Comparison of ENCODE assay signal across 8 cellular contexts in the genomic region with DNA sequence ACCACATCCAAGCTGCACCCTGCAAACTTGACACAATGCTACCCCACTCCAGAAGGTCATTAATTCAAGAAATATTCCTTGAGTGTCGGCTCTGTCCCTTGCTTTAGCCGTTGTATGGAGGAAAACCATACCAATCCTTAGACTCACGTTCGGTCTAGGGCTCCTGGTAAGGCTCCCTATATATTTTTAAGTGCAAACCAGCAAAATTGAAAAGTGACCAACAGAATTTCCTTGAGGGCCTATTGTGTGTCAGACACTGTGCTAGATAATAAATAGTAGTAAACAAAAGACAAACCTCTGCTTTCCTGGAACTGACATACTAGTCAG. TPM values are rescaled to one million over a fixed set of nuclear protein-coding genes. Genes with fewer than 3 reads are reported as not detected.
DNase-seq lines count a peak whose midpoint lies in the region; ATAC-seq, FAIRE-seq and TF ChIP-seq lines count a peak whose summit lies in the region.

No MANE protein-coding gene starts in this region.

- no peaks in the 10 kb centered on the region for H3K36me3 Mint-ChIP-seq in activated CD4-positive, alpha-beta T cell treated with anti-CD3 and anti-CD28 coated beads, Interleukin-2, amount 10 ng/mL, durations not matched to agents 24 days and 14 days (ENCODE audit: low read depth)
- no peaks in the 10 kb centered on the region for H3K36me3 Mint-ChIP-seq in activated naive CD8-positive, alpha-beta T cell treated with anti-CD3 and anti-CD28 coated beads for 36 hours

- WGBS in suprapubic skin, result 14% methylated on average over 4 of the region's 4 CpGs

- TF ChIP-seq POLR2A in suprapubic skin (IDR thresholded peaks at IDR 0.05), result no peak

- no peak for TF ChIP-seq EP300 in suprapubic skin (IDR thresholded peaks at IDR 0.05)

- H3K36me3 ChIP-seq in keratinocyte (ENCODE audit: control insufficient read depth in 2 of 2, extremely low read depth in 1 of 2, insufficient read depth in 2 of 2, low read length in 2 of 2) (no peaks in the 10 kb centered on the region), suprapubic skin (no peaks in the 10 kb centered on the region)

- H2AFZ ChIP-seq in keratinocyte (ENCODE audit: control insufficient read depth, low read length), result peak overlapping the region; percentile 91

- H3K27me3 ChIP-seq in keratinocyte (ENCODE audit: control insufficient read depth, extremely low read depth, insufficient read depth, low read length) (no peaks in the 10 kb centered on the region), suprapubic skin (no peaks in the 10 kb centered on the region)

- peaks cover 19% of the 10 kb centered on the region for H3K4me1 ChIP-seq in keratinocyte (ENCODE audit: control insufficient read depth, extremely low read depth, insufficient read depth, low read length)
- H3K4me1 ChIP-seq in suprapubic skin, result peaks cover 49% of the 10 kb centered on the region

- DNase-seq in activated CD4-positive, alpha-beta T cell treated with anti-CD3 and anti-CD28 coated beads, Interleukin-2, amount 10 ng/mL, durations not matched to agents 24 days and 14 days, result no peak
- no peak for DNase-seq in activated CD4-positive, alpha-beta T cell treated with anti-CD3 and anti-CD28 coated beads, Interleukin-2, amount 50 U/mL, for 48 hours
- DNase-seq in activated naive CD8-positive, alpha-beta T cell treated with anti-CD3 and anti-CD28 coated beads for 36 hours, result no peak
- DNase-seq in keratinocyte (ENCODE audit: low read depth, low spot score) (no peak), suprapubic skin (ENCODE audit: low spot score in 2 of 2) (no peak), germinal center (ENCODE audit: low spot score) (no peak), GDM1 (lab: John Stamatoyannopoulos, UW) (no peak)

- no peaks in the 10 kb centered on the region for H4K20me1 ChIP-seq in keratinocyte (ENCODE audit: control insufficient read depth, extremely low read depth, insufficient read depth, low read length)

- dilution Hi-C loops in keratinocyte (cut with MboI; ENCODE audit: extremely low pct_ligation_motif_present, low sequenced_read_pairs), result no loop called here

- H3K4me3 Mint-ChIP-seq in activated CD4-positive, alpha-beta T cell treated with anti-CD3 and anti-CD28 coated beads, Interleukin-2, amount 10 ng/mL, durations not matched to agents 24 days and 14 days, result peak overlapping the region; percentile 85
- H3K4me3 Mint-ChIP-seq in activated naive CD8-positive, alpha-beta T cell treated with anti-CD3 and anti-CD28 coated beads for 36 hours, result peak overlapping the region; percentile 80

- H3K4me2 ChIP-seq in keratinocyte (ENCODE audit: control insufficient read depth, extremely low read depth, insufficient read depth, low read depth, low read length), result peak overlapping the region; percentile 89

- H3K27ac ChIP-seq in keratinocyte (ENCODE audit: control insufficient read depth, insufficient read depth, low read length) (peak overlapping the region; percentile 50), suprapubic skin (peak overlapping the region; percentile 95)

- no peak for ATAC-seq in HG02678 (IDR thresholded peaks at IDR 0.05; ENCODE audit: unreplicated experiment)

- H3K4me3 ChIP-seq in keratinocyte (ENCODE audit: control insufficient read depth in 2 of 3, extremely low read depth in 1 of 3, insufficient read depth in 2 of 3, low read depth in 1 of 3, low read length in 3 of 3) (peak overlapping the region; percentile 64 to 93 (median 69)), suprapubic skin (peak overlapping the region; percentile 89)

- peak; percentile 58 for FAIRE-seq in keratinocyte (lab: Jason Lieb, UNC)

- intact Hi-C loops in activated CD4-positive, alpha-beta T cell treated with anti-CD3 and anti-CD28 coated beads, Interleukin-2, amount 10 ng/mL, durations not matched to agents 24 days and 14 days (cut with micrococcal nuclease), result no loop called here

- peaks cover 12% of the 10 kb centered on the region for H3K79me2 ChIP-seq in keratinocyte (ENCODE audit: control insufficient read depth, insufficient read depth, low read length)

- H3K9me3 Mint-ChIP-seq in activated CD4-positive, alpha-beta T cell treated with anti-CD3 and anti-CD28 coated beads, Interleukin-2, amount 10 ng/mL, durations not matched to agents 24 days and 14 days, result no peaks in the 10 kb centered on the region
- no peaks in the 10 kb centered on the region for H3K9me3 Mint-ChIP-seq in activated naive CD8-positive, alpha-beta T cell treated with anti-CD3 and anti-CD28 coated beads for 36 hours

- TF ChIP-seq CTCF in keratinocyte (optimal IDR thresholded peaks at IDR 0.05 in 1 of 3, IDR thresholded peaks at IDR 0.05 in 1 of 3, conservative IDR thresholded peaks at IDR 0.05 in 1 of 3; ENCODE audit: extremely low read depth in 1 of 3, insufficient read depth in 2 of 3, low read length in 3 of 3) (no peak), suprapubic skin (IDR thresholded peaks at IDR 0.05) (no peak)

- H3K9me3 ChIP-seq in keratinocyte (ENCODE audit: control insufficient read depth, low read depth, low read length), result no peaks in the 10 kb centered on the region
- H3K9me3 ChIP-seq in suprapubic skin, result no peaks in the 10 kb centered on the region

- H3K4me1 Mint-ChIP-seq in activated CD4-positive, alpha-beta T cell treated with anti-CD3 and anti-CD28 coated beads, Interleukin-2, amount 10 ng/mL, durations not matched to agents 24 days and 14 days, result peaks cover 16% of the 10 kb centered on the region
- peaks cover 32% of the 10 kb centered on the region for H3K4me1 Mint-ChIP-seq in activated naive CD8-positive, alpha-beta T cell treated with anti-CD3 and anti-CD28 coated beads for 36 hours

- H3K27ac Mint-ChIP-seq in activated CD4-positive, alpha-beta T cell treated with anti-CD3 and anti-CD28 coated beads, Interleukin-2, amount 10 ng/mL, durations not matched to agents 24 days and 14 days, result peak overlapping the region; percentile 71
- H3K27ac Mint-ChIP-seq in activated naive CD8-positive, alpha-beta T cell treated with anti-CD3 and anti-CD28 coated beads for 36 hours, result peak overlapping the region; percentile 81

- no peaks in the 10 kb centered on the region for H3K27me3 Mint-ChIP-seq in activated CD4-positive, alpha-beta T cell treated with anti-CD3 and anti-CD28 coated beads, Interleukin-2, amount 10 ng/mL, durations not matched to agents 24 days and 14 days
- H3K27me3 Mint-ChIP-seq in activated naive CD8-positive, alpha-beta T cell treated with anti-CD3 and anti-CD28 coated beads for 36 hours, result no peaks in the 10 kb centered on the region

- peak overlapping the region; percentile 70 for H3K9ac ChIP-seq in keratinocyte (ENCODE audit: control insufficient read depth, extremely low read depth, insufficient read depth, low read length)

- H3K9me1 ChIP-seq in keratinocyte (ENCODE audit: control insufficient read depth, extremely low read depth, insufficient read depth, low read length), result no peaks in the 10 kb centered on the region

RNA-seq across cellular contexts. Expression of a gene that starts 0.4 kb away (rescaled TPM):
- 8.5 and 10.9 TPM in 2 replicates for total RNA-seq in activated CD4-positive, alpha-beta T cell treated with anti-CD3 and anti-CD28 coated beads, Interleukin-2, amount 10 ng/mL, durations not matched to agents 24 days and 14 days
- 1 to 10 TPM; 9.3 to 9.6 TPM for total RNA-seq in activated naive CD8-positive, alpha-beta T cell treated with anti-CD3 and anti-CD28 coated beads for 36 hours
- polyA plus RNA-seq in keratinocyte, result 43.5 to 76.1 TPM (median 62.3 TPM) in 3 replicates
- 74.2 TPM for polyA plus RNA-seq in keratinocyte (2011; ENCODE audit: low read depth)
- 33.6 and 46.4 TPM in 2 replicates for polyA plus RNA-seq in keratinocyte (2011; cell fraction: cytosol; rRNA removed)
- 117 and 121 TPM in 2 replicates for polyA plus RNA-seq in keratinocyte (2011; cell fraction: nucleus; rRNA removed)
- polyA plus RNA-seq in keratinocyte (2012; ENCODE audit: low replicate concordance), result 27.3 and 30.6 TPM in 2 replicates
- 52.7 to 75.6 TPM (median 52.9 TPM) in 3 replicates for polyA minus RNA-seq in keratinocyte
- 30.7 TPM for polyA minus RNA-seq in keratinocyte (2011; cell fraction: cytosol; rRNA and poly(A)+ RNA removed)
- polyA minus RNA-seq in keratinocyte (2011; cell fraction: nucleus; rRNA and poly(A)+ RNA removed), result 26.2 and 58.7 TPM in 2 replicates
- total RNA-seq in suprapubic skin, result 100 to 1,000 TPM in 2 of 4 donors, 10 to 100 TPM in 2; 79.2 to 237 (median 99.2) TPM

RNA-seq across cellular contexts. Expression of a gene that starts 44.7 kb away (rescaled TPM):
- total RNA-seq in activated CD4-positive, alpha-beta T cell treated with anti-CD3 and anti-CD28 coated beads, Interleukin-2, amount 10 ng/mL, durations not matched to agents 24 days and 14 days, result not detected in 2 replicates
- not detected for total RNA-seq in activated naive CD8-positive, alpha-beta T cell treated with anti-CD3 and anti-CD28 coated beads for 36 hours
- 0.77 to 2.1 TPM in 2 of 3 replicates, not detected in the other for polyA plus RNA-seq in keratinocyte
- polyA plus RNA-seq in keratinocyte (2011; ENCODE audit: low read depth), result not detected
- polyA plus RNA-seq in keratinocyte (2011; cell fraction: cytosol; rRNA removed), result 3.8 TPM in 1 of 2 replicates, not detected in the other
- polyA plus RNA-seq in keratinocyte (2011; cell fraction: nucleus; rRNA removed), result not detected in 2 replicates
- 4.3 TPM in 1 of 2 replicates, not detected in the other for polyA plus RNA-seq in keratinocyte (2012; ENCODE audit: low replicate concordance)
- 5.2 TPM in 1 of 3 replicates, not detected in the others for polyA minus RNA-seq in keratinocyte
- not detected for polyA minus RNA-seq in keratinocyte (2011; cell fraction: cytosol; rRNA and poly(A)+ RNA removed)
- not detected in 2 replicates for polyA minus RNA-seq in keratinocyte (2011; cell fraction: nucleus; rRNA and poly(A)+ RNA removed)
- 1,000 to 10,000 TPM in 1 of 4 donors, 100 to 1,000 TPM in 2, not detected in 1; 113 to 1,552 (median 179) TPM for total RNA-seq in suprapubic skin
